ENCODE assay signal across 10 cellular contexts in the genomic region with DNA sequence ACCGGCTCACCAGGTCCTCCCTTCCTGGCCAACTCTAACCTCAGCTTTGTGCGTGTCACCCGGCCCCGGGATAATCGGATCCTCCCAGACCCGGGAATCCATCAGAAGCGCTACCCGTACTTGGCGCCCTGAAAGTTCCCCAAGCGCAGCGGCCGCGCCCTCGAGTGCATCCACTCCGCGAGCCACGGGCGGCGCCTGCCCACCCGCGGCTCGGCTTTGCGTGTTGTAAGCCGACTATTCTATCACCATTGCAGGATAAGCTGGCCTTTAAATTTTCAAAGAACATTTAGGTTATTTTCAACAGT. TPM values are rescaled to one million over a fixed set of nuclear protein-coding genes. Genes with fewer than 3 reads are reported as not detected.
DNase-seq lines count a peak whose midpoint lies in the region; ATAC-seq, FAIRE-seq and TF ChIP-seq lines count a peak whose summit lies in the region.
"Had no signal": no experiment of that assay in that cellular context is flagged by ENCODE, and none has a peak within 500 bp of the region (broad histone marks: within the 10 kb centered on the region; RNA-seq: fewer than 3 reads in every experiment).

No MANE protein-coding gene starts in this region.

- H2BK15ac ChIP-seq in H1 (ENCODE audit: low read length), result no peak overlapping the region

- H2AK5ac ChIP-seq in H1 (ENCODE audit: low read depth, low read length), result no peak overlapping the region

- no peaks in the 10 kb centered on the region for H3K79me2 ChIP-seq in H1 (ENCODE audit: control insufficient read depth in 1 of 2, insufficient read depth in 2 of 2, low read length in 2 of 2)

- FAIRE-seq in H1 (lab: Jason Lieb, UNC), result no peak

- H4K8ac ChIP-seq in H1 (ENCODE audit: extremely low read depth, insufficient read depth, low read length), result no peak overlapping the region

- H2BK12ac ChIP-seq in H1 (ENCODE audit: low read depth, low read length), result no peak overlapping the region

- H3K4me1 ChIP-seq in H1 (replicated peaks in 1 of 4; ENCODE audit: control insufficient read depth in 3 of 4, insufficient read depth in 4 of 4, low read length in 3 of 4), result 0 out of 7 replicates have a peak, but pooled peaks cover 0 to 3% (median 0%) of the 10 kb centered on the region in 4 experiments
- H3K4me1 ChIP-seq in mucosa of rectum (ENCODE audit: control insufficient read depth in 2 of 2, insufficient read depth in 2 of 2, low read length in 2 of 2), result peaks cover 0 to 3% of the 10 kb centered on the region in 2 donors
- H3K4me1 ChIP-seq in thoracic aorta (ENCODE audit: control insufficient read depth in 1 of 2, low read depth in 2 of 2), result no peaks in the 10 kb centered on the region
- H3K4me1 ChIP-seq in BE2C, result no peaks in the 10 kb centered on the region

- H2BK5ac ChIP-seq in H1 (ENCODE audit: low read depth, low read length), result no peak overlapping the region

- 3% methylated on average over 24 of the region's 24 CpGs; no CpG with 5 or more reads in 1 of the 2 experiments for WGBS in H1 (ENCODE audit: extremely low coverage in 1 of 2, insufficient coverage in 1 of 2, insufficient read length in 1 of 2, insufficient replicate concordance in 2 of 2, low coverage in 1 of 2, low lambda C conversion rate in 2 of 2, missing lambda C conversion rate in 1 of 2), 2 experiments

- H3K4me3 ChIP-seq in H1 (ENCODE audit: extremely low read depth in 1 of 4, insufficient read depth in 2 of 4, low read depth in 3 of 4, low read length in 4 of 4) (peak overlapping the region; percentile 59 to 71 (median 66); a peak in 7 of 8 replicates), mucosa of rectum (ENCODE audit: low read length in 2 of 2) (peak overlapping the region; percentile 59 to 91), thoracic aorta (peak overlapping the region; percentile 77), BE2C (ENCODE audit: low read depth, low read length) (no peak overlapping the region)

- ATAC-seq in thoracic aorta (ENCODE audit: insufficient number of reproducible peaks, low FRiP score, low read depth) (no peak), GM19397 (IDR thresholded peaks at IDR 0.05; ENCODE audit: unreplicated experiment) (no peak)
- ATAC-seq: Panc1 had no signal

- H3K23me2 ChIP-seq in H1 (ENCODE audit: low read depth, low read length), result peaks cover 5% of the 10 kb centered on the region

- H3K23ac ChIP-seq in H1 (ENCODE audit: insufficient read length), result no peak overlapping the region

- H3K27ac ChIP-seq in H1 (ENCODE audit: low read depth, low read length) (no peak overlapping the region), mucosa of rectum (ENCODE audit: low read depth in 2 of 2, low read length in 2 of 2) (peak overlapping the region; percentile 89 to 90), thoracic aorta (peak overlapping the region; percentile 97 to 98)

- H2BK20ac ChIP-seq in H1 (ENCODE audit: low read length), result no peak overlapping the region

- TF ChIP-seq RAD21 in H1 (IDR thresholded peaks at IDR 0.05 in 1 of 2, conservative IDR thresholded peaks at IDR 0.05 in 1 of 2; ENCODE audit: low read depth in 2 of 2, low read length in 2 of 2), result no peak

- POLR2A ChIA-PET in H1 (lab: Charles Lee; ENCODE audit: partially characterized antibody), result interaction anchor here (1.1 to 1.5 kb wide), 2 partner anchors 8 to 250 kb away, joined by 3 read pairs; a partner anchor contains a TSS

- H3K56ac ChIP-seq in H1 (replicated peaks; ENCODE audit: insufficient read length, low read depth, low read length), result no peak overlapping the region

- H2AFZ ChIP-seq in H1 (ENCODE audit: low read length), result peak overlapping the region; percentile 16

- H3K14ac ChIP-seq in H1 (ENCODE audit: insufficient read length), result no peak overlapping the region

- peaks cover 0 to 2% (median 0%) of the 10 kb centered on the region in 4 experiments; a peak in 1 of 8 replicates for H3K36me3 ChIP-seq in H1 (ENCODE audit: control insufficient read depth in 2 of 4, insufficient read depth in 4 of 4, low read length in 3 of 4)
- H3K36me3 ChIP-seq in mucosa of rectum (ENCODE audit: control insufficient read depth in 2 of 2, insufficient read depth in 2 of 2, low read length in 2 of 2), result no peaks in the 10 kb centered on the region
- no peaks in the 10 kb centered on the region for H3K36me3 ChIP-seq in thoracic aorta
- H3K36me3 ChIP-seq in BE2C, result no peaks in the 10 kb centered on the region

- DNase-seq in activated gamma-delta T cell (lab: John Stamatoyannopoulos, UW), result peak; percentile 8
- no peak for DNase-seq in activated gamma-delta T cell treated with Interleukin-2 at 50 U/mL for 16 hours
- DNase-seq in H1 (ENCODE audit: low read depth in 1 of 2, low spot score in 2 of 2), result no peak
- DNase-seq in thoracic aorta (ENCODE audit: low spot score), result no peak
- DNase-seq in DMS153 (lab: John Stamatoyannopoulos, UW), result no peak
- no peak for DNase-seq in BE2C

- H2BK120ac ChIP-seq in H1 (replicated peaks; ENCODE audit: low read depth, low read length), result no peak overlapping the region

- no peaks in the 10 kb centered on the region for H3K79me1 ChIP-seq in H1 (ENCODE audit: low read depth, low read length)

- no peak overlapping the region for H3K4ac ChIP-seq in H1 (replicated peaks; ENCODE audit: insufficient read length, low read depth, low read length)

- H3K9me3 ChIP-seq in H1 (ENCODE audit: insufficient read depth in 2 of 2, low read depth in 1 of 2, low read length in 1 of 2) (no peaks in the 10 kb centered on the region), mucosa of rectum (ENCODE audit: control insufficient read depth in 2 of 2, low read length in 2 of 2) (no peaks in the 10 kb centered on the region), thoracic aorta (no peaks in the 10 kb centered on the region), BE2C (no peaks in the 10 kb centered on the region)

- H3K27me3 ChIP-seq in H1 (replicated peaks in 1 of 4; ENCODE audit: control insufficient read depth in 3 of 4, extremely low read depth in 1 of 4, insufficient read depth in 3 of 4, low read length in 3 of 4) (peaks cover 20 to 59% (median 36%) of the 10 kb centered on the region in 4 experiments), mucosa of rectum (ENCODE audit: control insufficient read depth in 2 of 2, insufficient read depth in 2 of 2, low read length in 2 of 2) (peaks cover 0 to 14% of the 10 kb centered on the region in 2 donors), thoracic aorta (replicated peaks; ENCODE audit: insufficient read depth) (no peaks in the 10 kb centered on the region), BE2C (no peaks in the 10 kb centered on the region)

- no peak overlapping the region for H4K91ac ChIP-seq in H1 (replicated peaks; ENCODE audit: insufficient read length, low read length)

- H4K5ac ChIP-seq in H1 (ENCODE audit: insufficient read length, low read depth, low read length), result no peak overlapping the region

- H4K20me1 ChIP-seq in H1 (replicated peaks in 1 of 2; ENCODE audit: control insufficient read depth in 1 of 2, insufficient read depth in 2 of 2, low read length in 2 of 2), result no peaks in the 10 kb centered on the region

- no peak for TF ChIP-seq POLR2A in H1 (IDR thresholded peaks at IDR 0.05; ENCODE audit: control extremely low read depth in 1 of 2, low read depth in 2 of 2, low read length in 2 of 2)

- TF ChIP-seq CTCF in H1 (IDR thresholded peaks at IDR 0.05; ENCODE audit: control extremely low read depth in 1 of 3, insufficient read depth in 1 of 3, low read depth in 1 of 3, low read length in 3 of 3) (no peak), thoracic aorta (IDR thresholded peaks at IDR 0.05) (no peak), BE2C (IDR thresholded peaks at IDR 0.05; ENCODE audit: low read depth, low read length) (no peak)

- CTCF ChIA-PET in H1 (lab: Charles Lee; ENCODE audit: partially characterized antibody), result interaction anchor here (0.8 kb wide), 1 partner anchor 9 kb away, joined by 5 read pairs; no protein-coding TSS in a partner anchor

- TF ChIP-seq EP300 in H1 (IDR thresholded peaks at IDR 0.05; ENCODE audit: borderline replicate concordance in 1 of 2, low read depth in 2 of 2, low read length in 2 of 2), result no peak

- H3K18ac ChIP-seq in H1 (ENCODE audit: extremely low read depth, low read length), result no peak overlapping the region

- H3K4me2 ChIP-seq in H1 (ENCODE audit: insufficient read depth in 1 of 2, low read depth in 2 of 2, low read length in 2 of 2), result peak overlapping the region; percentile 67 to 86

- peak overlapping the region in 1 of 4 experiments; percentile 68; a peak in 1 of 7 replicates for H3K9ac ChIP-seq in H1 (replicated peaks in 1 of 4; ENCODE audit: extremely low read depth in 1 of 4, low read depth in 3 of 4, low read length in 3 of 4)
- peak overlapping the region; percentile 71 to 84 for H3K9ac ChIP-seq in mucosa of rectum (ENCODE audit: low read depth in 1 of 2, low read length in 2 of 2)

TF ChIP-seq in H1, 55 proteins besides CTCF, POLR2A, EP300 and RAD21 (continues in another document):
- TF ChIP-seq CHD1 (IDR thresholded peaks at IDR 0.05; ENCODE audit: low read depth, low read length) (no peak), PHF8 (conservative IDR thresholded peaks at IDR 0.05; ENCODE audit: low read depth, low read length) (0 out of 2 replicates have a peak, but pooled peaks have one; percentile 14), SUZ12 (IDR thresholded peaks at IDR 0.05; ENCODE audit: low read length) (peak; percentile 85), BACH1 (IDR thresholded peaks at IDR 0.05; ENCODE audit: low read length) (peak; percentile 32; the same call in 1 of the 2 replicates), RXRA (IDR thresholded peaks at IDR 0.05; ENCODE audit: insufficient read depth, low read depth, low read length) (no peak), CREB1 (IDR thresholded peaks at IDR 0.05) (no peak), EZH2 (IDR thresholded peaks at IDR 0.05; ENCODE audit: low read depth, low read length, severe bottlenecking) (peak; percentile 46), CTBP2 (IDR thresholded peaks at IDR 0.05; ENCODE audit: borderline replicate concordance, insufficient read depth, insufficient read length, low read length) (peak; percentile 32)
- TF ChIP-seq, protein P1, sequence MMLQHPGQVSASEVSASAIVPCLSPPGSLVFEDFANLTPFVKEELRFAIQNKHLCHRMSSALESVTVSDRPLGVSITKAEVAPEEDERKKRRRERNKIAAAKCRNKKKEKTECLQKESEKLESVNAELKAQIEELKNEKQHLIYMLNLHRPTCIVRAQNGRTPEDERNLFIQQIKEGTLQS (IDR thresholded peaks at IDR 0.05; ENCODE audit: insufficient read depth, low read depth, low read length), result no peak

RNA-seq across cellular contexts. Expression of a gene that starts 35.7 kb away (rescaled TPM):
- total RNA-seq in H1 (2021; fragmentation: NEBNext Ultra II Directional; extraction: Animal tissue kit (Norgen Biotek cat#: 25700)), result not detected in 2 replicates
- polyA plus RNA-seq in H1 (2011; rRNA removed), result not detected in 2 replicates
- polyA plus RNA-seq in H1 (2011; cell fraction: cytosol; rRNA removed), result not detected
- not detected for polyA plus RNA-seq in H1 (2011; cell fraction: nucleus; rRNA removed)
- not detected in 4 replicates for polyA plus RNA-seq in H1 (2012, experiment 1 of 2)
- polyA plus RNA-seq in H1 (2012, experiment 2 of 2), result not detected
- 0.06 TPM for polyA plus RNA-seq in H1 (2013, experiment 1 of 2)
- polyA plus RNA-seq in H1 (2013, experiment 2 of 2), result 0.06 TPM
- not detected in 2 replicates for polyA minus RNA-seq in H1 (2011; rRNA and poly(A)+ RNA removed)
- polyA minus RNA-seq in H1 (2011; cell fraction: cytosol; rRNA and poly(A)+ RNA removed), result not detected
- not detected for polyA minus RNA-seq in H1 (2011; cell fraction: nucleus; rRNA and poly(A)+ RNA removed)
- total RNA-seq in thoracic aorta, result not detected
- not detected for polyA plus RNA-seq in BE2C (2012; ENCODE audit: insufficient read depth, insufficient read length, low read depth)
- polyA plus RNA-seq: BJ had no signal
